Comparison of ENCODE assay signal across 17 cellular contexts in the genomic region with DNA sequence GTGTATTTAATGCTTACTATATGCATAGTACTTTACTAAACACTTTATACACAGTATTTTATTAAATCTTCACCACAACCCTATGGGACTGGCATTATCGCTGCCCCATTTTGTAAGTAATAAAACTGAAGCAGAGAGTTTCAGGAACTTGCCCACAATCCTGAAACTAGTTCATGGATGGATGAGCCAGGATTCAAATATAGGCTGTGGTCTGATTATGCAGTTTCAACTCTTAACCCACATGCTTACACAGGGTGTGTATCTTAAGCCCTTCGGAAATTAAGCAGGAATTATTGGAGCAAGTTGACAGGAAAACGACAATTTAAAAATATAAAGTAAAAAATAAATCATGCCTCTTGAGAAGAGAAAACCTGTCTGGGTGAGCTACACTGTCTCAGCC.
DNase-seq lines count a peak whose midpoint lies in the region; ATAC-seq, FAIRE-seq and TF ChIP-seq lines count a peak whose summit lies in the region.
"Had no signal": no experiment of that assay in that cellular context is flagged by ENCODE, and none has a peak within 500 bp of the region (broad histone marks: within the 10 kb centered on the region; RNA-seq: fewer than 3 reads in every experiment).

No MANE protein-coding gene starts in this region.

- ATAC-seq in GM18498 (IDR thresholded peaks at IDR 0.05; ENCODE audit: unreplicated experiment): peak; percentile 62
- peak; percentile 65 for ATAC-seq in GM19463 (IDR thresholded peaks at IDR 0.05; ENCODE audit: unreplicated experiment)
- ATAC-seq in HG02884 (IDR thresholded peaks at IDR 0.05; ENCODE audit: unreplicated experiment): peak; percentile 85
- peak; percentile 61 for ATAC-seq in HG03565 (IDR thresholded peaks at IDR 0.05; ENCODE audit: unreplicated experiment)
- no peak for ATAC-seq in HG02840 (IDR thresholded peaks at IDR 0.05; ENCODE audit: low FRiP score, unreplicated experiment)
- ATAC-seq: right cardiac atrium had no signal

- H3K36me3 Mint-ChIP-seq in immature natural killer cell: no peaks in the 10 kb centered on the region

- TF ChIP-seq CTCF in breast epithelium (IDR thresholded peaks at IDR 0.05): no peak

- DNase-seq in immature natural killer cell: no peak
- DNase-seq in breast epithelium (ENCODE audit: low spot score in 2 of 2): no peak
- DNase-seq in GM12892 (ENCODE audit: insufficient read length): no peak
- DNase-seq: activated B cell treated with CpG ODN at 0.5 μM for 24 hours; activated effector memory CD4-positive, alpha-beta T cell treated with anti-CD3 and anti-CD28 coated beads, Interleukin-2, amount 50 U/mL, for 16 hours; effector memory CD4-positive, alpha-beta T cell; NCI-H1694; NCI-H446; right cardiac atrium; SHP77 had no signal

- H3K4me3 Mint-ChIP-seq in immature natural killer cell: no peak overlapping the region
- H3K4me3 Mint-ChIP-seq: activated B cell treated with CpG ODN at 0.5 μM for 24 hours; central memory CD8-positive, alpha-beta T cell; T-helper 1 cell treated with Interleukin-12 subunit alpha and Interleukin-12 subunit beta and Interleukin-4 antibody, amounts not matched to agents 30 μg/mL and 1 μg/mL, for 36 hours had no signal

- no peaks in the 10 kb centered on the region for H3K9me3 Mint-ChIP-seq in immature natural killer cell
- H3K9me3 Mint-ChIP-seq: activated B cell treated with CpG ODN at 0.5 μM for 24 hours; central memory CD8-positive, alpha-beta T cell; T-helper 1 cell treated with Interleukin-12 subunit alpha and Interleukin-12 subunit beta and Interleukin-4 antibody, amounts not matched to agents 30 μg/mL and 1 μg/mL, for 36 hours had no signal

- no peaks in the 10 kb centered on the region for H3K27me3 ChIP-seq in breast epithelium

- no peak overlapping the region for H3K4me3 ChIP-seq in breast epithelium

- H3K27me3 Mint-ChIP-seq in immature natural killer cell (ENCODE audit: low read depth in 3 of 3): peaks cover 0 to 4% (median 3%) of the 10 kb centered on the region in 3 donors
- H3K27me3 Mint-ChIP-seq: activated B cell treated with CpG ODN at 0.5 μM for 24 hours had no signal

- no peak overlapping the region for H3K27ac Mint-ChIP-seq in immature natural killer cell
- H3K27ac Mint-ChIP-seq: activated B cell treated with CpG ODN at 0.5 μM for 24 hours; T-helper 1 cell treated with Interleukin-12 subunit alpha and Interleukin-12 subunit beta and Interleukin-4 antibody, amounts not matched to agents 30 μg/mL and 1 μg/mL, for 36 hours had no signal

- no peaks in the 10 kb centered on the region for H3K9me3 ChIP-seq in breast epithelium

- no peaks in the 10 kb centered on the region for H3K4me1 Mint-ChIP-seq in immature natural killer cell
- H3K4me1 Mint-ChIP-seq: activated B cell treated with CpG ODN at 0.5 μM for 24 hours; central memory CD8-positive, alpha-beta T cell had no signal

- H3K4me1 ChIP-seq in breast epithelium: no peaks in the 10 kb centered on the region

- intact Hi-C loops in breast epithelium (cut with DNase I; ENCODE audit: low total_unique reads): no loop called here

- TF ChIP-seq POLR2A in breast epithelium (IDR thresholded peaks at IDR 0.05): no peak
- TF ChIP-seq POLR2A in GM12892 (IDR thresholded peaks at IDR 0.05; ENCODE audit: low read depth, low read length): no peak

- H3K36me3 ChIP-seq in breast epithelium: no peaks in the 10 kb centered on the region

- no peak for FAIRE-seq in GM12892 (lab: Jason Lieb, UNC)

- no peak overlapping the region for H3K27ac ChIP-seq in breast epithelium
